1 cellular context compared by ENCODE assay signal in the genomic region with DNA sequence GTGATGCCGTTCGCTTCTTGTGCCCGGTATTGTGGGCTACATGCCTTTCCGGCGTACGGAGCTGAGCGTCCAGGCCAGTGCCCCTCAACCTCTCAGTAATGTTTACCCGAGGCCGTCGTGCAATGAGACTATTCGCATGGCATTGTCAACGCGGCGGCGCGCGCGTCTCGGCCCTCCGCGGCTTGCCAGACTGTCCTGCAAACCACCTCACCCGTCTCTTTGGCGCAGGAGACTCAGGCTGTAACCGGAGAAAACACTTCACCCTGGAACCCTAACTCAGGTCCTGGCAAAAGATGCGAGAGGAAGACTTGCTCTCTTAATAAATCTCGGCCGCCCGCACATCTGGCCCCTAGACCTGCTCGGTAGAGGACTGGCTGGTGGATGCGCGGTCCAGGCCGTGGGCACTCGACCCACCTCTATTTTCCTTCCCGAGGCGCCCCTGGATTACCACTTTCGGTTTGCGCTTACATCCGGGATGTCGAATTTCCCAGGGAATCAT.
TF ChIP-seq lines count a peak whose summit lies in the region.

No MANE protein-coding gene starts in this region.

TF ChIP-seq in H1, 55 proteins besides CTCF, POLR2A, EP300 and RAD21:
- no peak for TF ChIP-seq POU5F1 (IDR thresholded peaks at IDR 0.05; ENCODE audit: low read depth, low read length)
- TF ChIP-seq, protein P1, sequence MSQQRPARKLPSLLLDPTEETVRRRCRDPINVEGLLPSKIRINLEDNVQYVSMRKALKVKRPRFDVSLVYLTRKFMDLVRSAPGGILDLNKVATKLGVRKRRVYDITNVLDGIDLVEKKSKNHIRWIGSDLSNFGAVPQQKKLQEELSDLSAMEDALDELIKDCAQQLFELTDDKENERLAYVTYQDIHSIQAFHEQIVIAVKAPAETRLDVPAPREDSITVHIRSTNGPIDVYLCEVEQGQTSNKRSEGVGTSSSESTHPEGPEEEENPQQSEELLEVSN (IDR thresholded peaks at IDR 0.05), result no peak
- no peak for TF ChIP-seq SIX5 (IDR thresholded peaks at IDR 0.05; ENCODE audit: low read depth, low read length)
- TF ChIP-seq TAF1 (IDR thresholded peaks at IDR 0.05; ENCODE audit: low read depth, low read length), result no peak
- peak; percentile 94 for TF ChIP-seq SUZ12 (IDR thresholded peaks at IDR 0.05; ENCODE audit: low read length)
- TF ChIP-seq RNF2 (IDR thresholded peaks at IDR 0.05; ENCODE audit: borderline replicate concordance, low read depth, low read length, missing control alignments, poor library complexity, severe bottlenecking), result peak; percentile 62
- TF ChIP-seq EZH2 (IDR thresholded peaks at IDR 0.05; ENCODE audit: low read depth, low read length, severe bottlenecking), result peak; percentile 98
- TF ChIP-seq, protein P2, sequence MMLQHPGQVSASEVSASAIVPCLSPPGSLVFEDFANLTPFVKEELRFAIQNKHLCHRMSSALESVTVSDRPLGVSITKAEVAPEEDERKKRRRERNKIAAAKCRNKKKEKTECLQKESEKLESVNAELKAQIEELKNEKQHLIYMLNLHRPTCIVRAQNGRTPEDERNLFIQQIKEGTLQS (IDR thresholded peaks at IDR 0.05; ENCODE audit: insufficient read depth, low read depth, low read length), result no peak
